ENCODE assay signal across 24 cellular contexts in the genomic region with DNA sequence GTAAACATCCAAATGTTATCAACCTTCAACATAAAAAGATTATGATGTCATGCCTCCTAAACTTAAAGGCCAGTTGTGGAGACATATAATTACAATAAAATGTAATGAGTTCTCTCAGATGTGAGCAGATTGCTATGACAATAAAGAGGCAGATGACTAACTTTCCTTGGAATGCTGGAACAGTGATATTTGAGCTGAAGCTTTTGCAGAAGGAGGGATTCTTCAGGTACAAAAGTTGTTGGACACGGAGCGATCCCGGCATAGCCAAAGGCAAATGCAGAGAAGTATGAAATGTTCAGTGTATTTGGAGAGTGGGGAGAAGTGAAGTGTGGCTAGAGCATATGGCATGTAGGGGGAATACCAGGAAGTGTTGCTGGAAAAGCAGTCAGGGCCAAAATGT.
A peak's percentile ranks its signal among the peaks of the same experiment; 100 is the strongest.
DNase-seq lines count a peak whose midpoint lies in the region; ATAC-seq and TF ChIP-seq lines count a peak whose summit lies in the region.
"Had no signal": no experiment of that assay in that cellular context is flagged by ENCODE, and none has a peak within 500 bp of the region (broad histone marks: within the 10 kb centered on the region; RNA-seq: fewer than 3 reads in every experiment).

No MANE protein-coding gene starts in this region.

- H3K9me3 Mint-ChIP-seq in Calu3 (ENCODE audit: low read depth, unreplicated experiment) = no peaks in the 10 kb centered on the region
- H3K9me3 Mint-ChIP-seq: nephron progenitor cell had no signal

- no peak overlapping the region for H3K18ac ChIP-seq in neuronal stem cell (ENCODE audit: low read length)

- H3K9me3 ChIP-seq in PC-3 (ENCODE audit: low read length) (no peaks in the 10 kb centered on the region), gastroesophageal sphincter (no peaks in the 10 kb centered on the region), sigmoid colon (no peaks in the 10 kb centered on the region), neuronal stem cell (replicated peaks in 1 of 2; ENCODE audit: control insufficient read depth in 2 of 2, insufficient read depth in 1 of 2, low read depth in 1 of 2, low read length in 2 of 2) (no peaks in the 10 kb centered on the region)
- H3K9me3 ChIP-seq: ascending aorta; BLaER1 treated with 17β-estradiol and CSF1 and Interleukin-3, amounts not matched to agents 10 nM and 100 nM; upper lobe of left lung had no signal

- H3K9me2 ChIP-seq in PC-3 (replicated peaks; ENCODE audit: low read length) = no peaks in the 10 kb centered on the region

- no peak overlapping the region for H2BK12ac ChIP-seq in neuronal stem cell (ENCODE audit: low read length)

- intact Hi-C loops in Calu3 (cut with micrococcal nuclease; ENCODE audit: unreplicated experiment) (no loop called here), PC-3 (cut with micrococcal nuclease) (no loop called here), sigmoid colon (cut with DNase I) (no loop called here)

- peaks cover 10% of the 10 kb centered on the region for H3K4me1 Mint-ChIP-seq in Calu3 (ENCODE audit: low read depth, unreplicated experiment)
- H3K4me1 Mint-ChIP-seq: activated CD8-positive, alpha-beta memory T cell treated with anti-CD3 and anti-CD28 coated beads, Interleukin-2, amount 10 ng/mL, durations not matched to agents 7 days and 5 days; central memory CD8-positive, alpha-beta T cell; nephron progenitor cell; stimulated activated naive B cell treated with anti-CD40 and anti-IgM and Interleukin-4, amounts not matched to agents 10 μg/mL and 1 μg/mL and 100 μg/mL, for 72 hours; T-helper 17 cell had no signal

- 50 to 56% methylated on average over 1 to 3 of the region's 3 CpGs for WGBS in gastroesophageal sphincter (ENCODE audit: low coverage in 1 of 2), 2 donors
- WGBS in sigmoid colon, 2 donors = 94 to 95% methylated on average over 3 of the region's 3 CpGs
- no CpG with 5 or more reads among the region's 3 CpGs for WGBS in neuronal stem cell (ENCODE audit: extremely low coverage in 2 of 2, insufficient read length in 2 of 2, insufficient replicate concordance in 1 of 2), 2 donors

- no peak overlapping the region for H3K4ac ChIP-seq in neuronal stem cell (ENCODE audit: low read length)

- no TSS peak for BruUV-seq in Calu3 (replicated peaks; lab: Mats Ljungman, UMichigan)
- no TSS peak for BruUV-seq in PC-3 (replicated peaks; lab: Mats Ljungman, UMichigan)

- H3K36me3 ChIP-seq in PC-3 (ENCODE audit: low read depth, low read length) (no peaks in the 10 kb centered on the region), gastroesophageal sphincter (no peaks in the 10 kb centered on the region), sigmoid colon (no peaks in the 10 kb centered on the region), neuronal stem cell (replicated peaks in 1 of 2; ENCODE audit: control insufficient read depth in 2 of 2, insufficient read depth in 2 of 2, low read length in 2 of 2) (no peaks in the 10 kb centered on the region)
- H3K36me3 ChIP-seq: ascending aorta; BLaER1 treated with 17β-estradiol and CSF1 and Interleukin-3, amounts not matched to agents 10 nM and 100 nM; upper lobe of left lung had no signal

- H4K8ac ChIP-seq in neuronal stem cell (ENCODE audit: low read depth, low read length) = no peak overlapping the region

- H3K4me3 Mint-ChIP-seq in Calu3 (ENCODE audit: low read depth, unreplicated experiment) = peak overlapping the region; percentile 1
- H3K4me3 Mint-ChIP-seq: activated CD8-positive, alpha-beta memory T cell treated with anti-CD3 and anti-CD28 coated beads, Interleukin-2, amount 10 ng/mL, durations not matched to agents 7 days and 5 days; activated T-cell treated with anti-CD3 and anti-CD28 coated beads, Interleukin-2, amount 50 U/mL, for 4 hours; central memory CD8-positive, alpha-beta T cell; nephron progenitor cell; stimulated activated naive B cell treated with anti-CD40 and anti-IgM and Interleukin-4, amounts not matched to agents 10 μg/mL and 1 μg/mL and 100 μg/mL, for 72 hours; T-helper 17 cell had no signal

- DNase-seq in COR-L47 (lab: John Stamatoyannopoulos, UW) (peak; percentile 36), Calu3 (no peak), PC-3 (peak; percentile 43), sigmoid colon (no peak), neuronal stem cell (ENCODE audit: low spot score) (no peak), dermis blood vessel endothelial cell (no peak)
- DNase-seq: activated CD4-positive, alpha-beta T cell treated with anti-CD3 and anti-CD28 coated beads, Interleukin-2, amount 50 U/mL, for 4 hours; activated CD8-positive, alpha-beta memory T cell treated with anti-CD3 and anti-CD28 coated beads, Interleukin-2, amount 10 ng/mL, durations not matched to agents 7 days and 5 days; activated gamma-delta T cell treated with Interleukin-2 at 50 U/mL for 16 hours; activated T-cell treated with anti-CD3 and anti-CD28 coated beads, Interleukin-2, amount 50 U/mL, for 4 hours; mammary epithelial cell; nephron progenitor cell; stimulated activated naive B cell treated with anti-CD40 and anti-IgM and Interleukin-4, amounts not matched to agents 10 μg/mL and 1 μg/mL and 100 μg/mL, for 72 hours; T-helper 17 cell had no signal

- H3K4me3 ChIP-seq in PC-3 (ENCODE audit: low read length) (no peak overlapping the region), gastroesophageal sphincter (no peak overlapping the region), sigmoid colon (no peak overlapping the region), neuronal stem cell (ENCODE audit: low read length in 2 of 2) (no peak overlapping the region)
- H3K4me3 ChIP-seq: ascending aorta; BLaER1 treated with 17β-estradiol and CSF1 and Interleukin-3, amounts not matched to agents 10 nM and 100 nM; hepatocyte; skin epidermis; upper lobe of left lung had no signal

- H2AFZ ChIP-seq in PC-3 (ENCODE audit: low read length) (no peak overlapping the region), neuronal stem cell (ENCODE audit: low read length) (no peak overlapping the region)
- H2AFZ ChIP-seq: hepatocyte had no signal

- no peaks in the 10 kb centered on the region for H4K20me1 ChIP-seq in PC-3 (ENCODE audit: low read length)
- H4K20me1 ChIP-seq: BLaER1 treated with 17β-estradiol and CSF1 and Interleukin-3, amounts not matched to agents 10 nM and 100 nM had no signal

- no peak overlapping the region for H2BK120ac ChIP-seq in neuronal stem cell (ENCODE audit: low read depth, low read length)

- TF ChIP-seq POLR2A in gastroesophageal sphincter (IDR thresholded peaks at IDR 0.05) (no peak), sigmoid colon (IDR thresholded peaks at IDR 0.05) (no peak)

- CTCF ChIA-PET in Calu3 (lab: Charles Lee) (no interaction called here), PC-3 (lab: Charles Lee) (no interaction called here)

- H3K23ac ChIP-seq in neuronal stem cell (ENCODE audit: low read depth, low read length, poor library complexity) = no peak overlapping the region

- H3F3A ChIP-seq in PC-3 (ENCODE audit: low read length, unreplicated experiment) = no peaks in the 10 kb centered on the region

- H3K14ac ChIP-seq in neuronal stem cell (ENCODE audit: low read length) = no peak overlapping the region

- POLR2A ChIA-PET in PC-3 (lab: Charles Lee; ENCODE audit: unreplicated experiment) = no interaction called here

- H4K91ac ChIP-seq in neuronal stem cell (ENCODE audit: low read depth, low read length, poor library complexity) = no peak overlapping the region

- no peak for TF ChIP-seq EP300 in gastroesophageal sphincter (IDR thresholded peaks at IDR 0.05)
- no peak for TF ChIP-seq EP300 in sigmoid colon (IDR thresholded peaks at IDR 0.05)

- H3K27me3 ChIP-seq in PC-3 (ENCODE audit: low read length) (peaks cover 12% of the 10 kb centered on the region), gastroesophageal sphincter (no peaks in the 10 kb centered on the region), sigmoid colon (no peaks in the 10 kb centered on the region), neuronal stem cell (ENCODE audit: control insufficient read depth in 3 of 3, insufficient read depth in 3 of 3, low read depth in 1 of 3, low read length in 3 of 3) (no peaks in the 10 kb centered on the region)
- H3K27me3 ChIP-seq: ascending aorta; BLaER1 treated with 17β-estradiol and CSF1 and Interleukin-3, amounts not matched to agents 10 nM and 100 nM; hepatocyte; upper lobe of left lung had no signal

- H3K79me2 ChIP-seq in PC-3 (ENCODE audit: low read length) = no peaks in the 10 kb centered on the region
- H3K79me2 ChIP-seq: hepatocyte had no signal

- no peak overlapping the region for H3K27ac ChIP-seq in PC-3 (ENCODE audit: low read length)
- H3K27ac ChIP-seq in gastroesophageal sphincter = peak overlapping the region; percentile 3 to 44 (median 33)
- peak overlapping the region in 1 of 4 donors; percentile 34 for H3K27ac ChIP-seq in sigmoid colon
- no peak overlapping the region for H3K27ac ChIP-seq in neuronal stem cell (replicated peaks; ENCODE audit: low read length)
- H3K27ac ChIP-seq: ascending aorta; BLaER1 treated with 17β-estradiol and CSF1 and Interleukin-3, amounts not matched to agents 10 nM and 100 nM; hepatocyte; KMS-11; skin epidermis; upper lobe of left lung had no signal

- H3K4me2 ChIP-seq in PC-3 (ENCODE audit: low read length) (peak overlapping the region; percentile 47; the same call in 1 of the 2 replicates), neuronal stem cell (ENCODE audit: insufficient read depth, low read length, poor library complexity, severe bottlenecking) (no peak overlapping the region)
- H3K4me2 ChIP-seq: BLaER1 treated with 17β-estradiol and CSF1 and Interleukin-3, amounts not matched to agents 10 nM and 100 nM; hepatocyte; KMS-11 had no signal

- no peaks in the 10 kb centered on the region for H3K27me3 Mint-ChIP-seq in Calu3 (ENCODE audit: unreplicated experiment)
- H3K27me3 Mint-ChIP-seq: activated CD8-positive, alpha-beta memory T cell treated with anti-CD3 and anti-CD28 coated beads, Interleukin-2, amount 10 ng/mL, durations not matched to agents 7 days and 5 days; central memory CD8-positive, alpha-beta T cell; stimulated activated naive B cell treated with anti-CD40 and anti-IgM and Interleukin-4, amounts not matched to agents 10 μg/mL and 1 μg/mL and 100 μg/mL, for 72 hours; T-helper 17 cell had no signal

- no peak overlapping the region for H2BK5ac ChIP-seq in neuronal stem cell (ENCODE audit: low read length)

- H3K9ac ChIP-seq in PC-3 (ENCODE audit: low read length) (no peak overlapping the region), neuronal stem cell (ENCODE audit: low read depth, low read length, poor library complexity) (no peak overlapping the region)
- H3K9ac ChIP-seq: BLaER1 treated with 17β-estradiol and CSF1 and Interleukin-3, amounts not matched to agents 10 nM and 100 nM; KMS-11 had no signal

- TF ChIP-seq CTCF in Calu3 (IDR thresholded peaks at IDR 0.05; ENCODE audit: unreplicated experiment) = no peak
- no peak for TF ChIP-seq CTCF in PC-3 (conservative IDR thresholded peaks at IDR 0.05; ENCODE audit: low read depth, low read length)
- no peak for TF ChIP-seq CTCF in gastroesophageal sphincter (IDR thresholded peaks at IDR 0.05)
- TF ChIP-seq CTCF in sigmoid colon (IDR thresholded peaks at IDR 0.05) = no peak

- ATAC-seq in PC-3 (peak; percentile 53), gastroesophageal sphincter (no peak)
- ATAC-seq: activated CD4-positive, CD25-positive, alpha-beta regulatory T cell treated with anti-CD3 and anti-CD28 coated beads, Interleukin-2, amount 50 U/mL, for 24 hours; activated CD8-positive, alpha-beta memory T cell treated with anti-CD3 and anti-CD28 coated beads, Interleukin-2, amount 10 ng/mL, durations not matched to agents 7 days and 5 days; activated T-cell treated with anti-CD3 and anti-CD28 coated beads, Interleukin-2, amount 50 U/mL, for 4 hours; SK-N-SH treated with all-trans-retinoic acid at 6 μM for 48 hours; stimulated activated naive B cell treated with anti-CD40 and anti-IgM and Interleukin-4, amounts not matched to agents 10 μg/mL and 1 μg/mL and 100 μg/mL, for 72 hours; T-helper 17 cell had no signal

- no peaks in the 10 kb centered on the region for H3K79me1 ChIP-seq in neuronal stem cell (ENCODE audit: low read depth, low read length)

- peak overlapping the region; percentile 1 for H3K27ac Mint-ChIP-seq in Calu3 (ENCODE audit: unreplicated experiment)
- H3K27ac Mint-ChIP-seq: activated CD8-positive, alpha-beta memory T cell treated with anti-CD3 and anti-CD28 coated beads, Interleukin-2, amount 10 ng/mL, durations not matched to agents 7 days and 5 days; nephron progenitor cell; stimulated activated naive B cell treated with anti-CD40 and anti-IgM and Interleukin-4, amounts not matched to agents 10 μg/mL and 1 μg/mL and 100 μg/mL, for 72 hours; T-helper 17 cell had no signal

- H2AK5ac ChIP-seq in neuronal stem cell (ENCODE audit: low read depth, low read length) = no peak overlapping the region

- no peaks in the 10 kb centered on the region for H3K36me3 Mint-ChIP-seq in Calu3 (ENCODE audit: insufficient read depth, unreplicated experiment)
- H3K36me3 Mint-ChIP-seq: activated CD8-positive, alpha-beta memory T cell treated with anti-CD3 and anti-CD28 coated beads, Interleukin-2, amount 10 ng/mL, durations not matched to agents 7 days and 5 days; stimulated activated naive B cell treated with anti-CD40 and anti-IgM and Interleukin-4, amounts not matched to agents 10 μg/mL and 1 μg/mL and 100 μg/mL, for 72 hours had no signal

- no peak overlapping the region for H2BK15ac ChIP-seq in neuronal stem cell (ENCODE audit: low read length)

- H3K4me1 ChIP-seq in PC-3 (ENCODE audit: insufficient read depth, low read length) = no peaks in the 10 kb centered on the region
- peaks cover 0 to 51% (median 8%) of the 10 kb centered on the region in 3 donors for H3K4me1 ChIP-seq in gastroesophageal sphincter
- H3K4me1 ChIP-seq in sigmoid colon = peaks cover 0 to 4% (median 0%) of the 10 kb centered on the region in 4 donors
- H3K4me1 ChIP-seq in neuronal stem cell (ENCODE audit: control insufficient read depth in 2 of 2, insufficient read depth in 1 of 2, low read depth in 1 of 2, low read length in 2 of 2) = no peaks in the 10 kb centered on the region
- H3K4me1 ChIP-seq: ascending aorta; BLaER1 treated with 17β-estradiol and CSF1 and Interleukin-3, amounts not matched to agents 10 nM and 100 nM had no signal

Comparison
In these comparisons a context has a peak if more than half of its experiments do, and no peak if none do; other contexts are left out.
1. DNase-seq: peak in COR-L47 (single experiment) and PC-3 (single experiment); none in Calu3 (single experiment), sigmoid colon (single experiment), neuronal stem cell (single experiment) and dermis blood vessel endothelial cell (single experiment).
2. H3K27ac ChIP-seq: peak in gastroesophageal sphincter (4 of 4); none in PC-3 (single experiment) and neuronal stem cell (single experiment).